Comparison of ENCODE assay signal across 7 cellular contexts in genomic region chr1:225480825-225481434, GRCh38. TPM values are rescaled to one million over a fixed set of nuclear protein-coding genes. Genes with fewer than 3 reads are reported as not detected.
A peak's percentile ranks its signal among the peaks of the same experiment; 100 is the strongest.
DNase-seq lines count a peak whose midpoint lies in the region; ATAC-seq and TF ChIP-seq lines count a peak whose summit lies in the region.

No MANE protein-coding gene starts in this region.

- no peak overlapping the region for H3K9ac ChIP-seq in mesendoderm (ENCODE audit: low read length)

- H3K4me1 ChIP-seq in RWPE2 (ENCODE audit: insufficient read depth, poor library complexity, severe bottlenecking) = no peaks in the 10 kb centered on the region
- H3K4me1 ChIP-seq in breast epithelium = no peaks in the 10 kb centered on the region
- H3K4me1 ChIP-seq in mesendoderm (ENCODE audit: control insufficient read depth, low read depth, low read length) = no peaks in the 10 kb centered on the region

- H2BK5ac ChIP-seq in mesendoderm (ENCODE audit: low read length) = no peak overlapping the region

- no peak overlapping the region for H3K18ac ChIP-seq in mesendoderm (ENCODE audit: low read length)

- no peaks in the 10 kb centered on the region for H3K27me3 ChIP-seq in RWPE2 (ENCODE audit: insufficient read depth, poor library complexity, severe bottlenecking)
- no peaks in the 10 kb centered on the region for H3K27me3 ChIP-seq in breast epithelium
- no peaks in the 10 kb centered on the region for H3K27me3 ChIP-seq in mesendoderm (ENCODE audit: insufficient read depth, low read length, poor library complexity)

- no peak overlapping the region for H3K4me2 ChIP-seq in mesendoderm (ENCODE audit: low read length)

- no peaks in the 10 kb centered on the region for H3K79me2 ChIP-seq in mesendoderm (ENCODE audit: control insufficient read depth, insufficient read depth, low read length)

- peak; percentile 90 for TF ChIP-seq CTCF in GM12875 (IDR thresholded peaks at IDR 0.05; ENCODE audit: borderline replicate concordance, insufficient read depth, low read depth, low read length)
- TF ChIP-seq CTCF in RWPE2 (IDR thresholded peaks at IDR 0.05; ENCODE audit: poor library complexity, severe bottlenecking) = peak; percentile 54
- TF ChIP-seq CTCF in breast epithelium (IDR thresholded peaks at IDR 0.05) = peak in 2 of 3 donors; percentile 59 to 79

- H3K4me3 ChIP-seq in GM12875 (ENCODE audit: low read depth, low read length) = no peak overlapping the region
- no peak overlapping the region for H3K4me3 ChIP-seq in RWPE2 (ENCODE audit: severe bottlenecking)
- no peak overlapping the region for H3K4me3 ChIP-seq in breast epithelium
- no peak overlapping the region for H3K4me3 ChIP-seq in mesendoderm (ENCODE audit: low read length)

- no CpG with 5 or more reads among the region's 6 CpGs for WGBS in mesendoderm (ENCODE audit: extremely low coverage, insufficient coverage, low lambda C conversion rate)

- no peaks in the 10 kb centered on the region for H3K79me1 ChIP-seq in mesendoderm (ENCODE audit: low read length)

- no peak overlapping the region for H4K8ac ChIP-seq in mesendoderm (ENCODE audit: low read depth, low read length)

- no peak overlapping the region for H2BK15ac ChIP-seq in mesendoderm (replicated peaks; ENCODE audit: low read depth)

- DNase-seq in Kasumi-1 (lab: John Stamatoyannopoulos, UW) (peak; percentile 33 to 51), RWPE2 (ENCODE audit: low spot score) (no peak), breast epithelium (ENCODE audit: low spot score in 2 of 2) (peak; percentile 43 to 69), mesendoderm (peak; percentile 73), dedifferentiated amniotic fluid mesenchymal stem cell (ENCODE audit: extremely low spot score) (no peak)

- H3K9me3 ChIP-seq in RWPE2 (ENCODE audit: severe bottlenecking) (no peaks in the 10 kb centered on the region), breast epithelium (no peaks in the 10 kb centered on the region)

- H3K36me3 ChIP-seq in RWPE2 (ENCODE audit: low read depth) = no peaks in the 10 kb centered on the region
- H3K36me3 ChIP-seq in breast epithelium = no peaks in the 10 kb centered on the region
- H3K36me3 ChIP-seq in mesendoderm (ENCODE audit: control insufficient read depth, insufficient read depth, low read length) = no peaks in the 10 kb centered on the region

- H3K56ac ChIP-seq in mesendoderm (ENCODE audit: low read length) = no peak overlapping the region

- no peak overlapping the region for H3K23ac ChIP-seq in mesendoderm (ENCODE audit: low read length)

- no peak for TF ChIP-seq POLR2A in breast epithelium (IDR thresholded peaks at IDR 0.05)

- H3K27ac ChIP-seq in RWPE2 (ENCODE audit: poor library complexity, severe bottlenecking) (no peak overlapping the region), breast epithelium (no peak overlapping the region), mesendoderm (ENCODE audit: low read depth, low read length) (no peak overlapping the region)

- H4K5ac ChIP-seq in mesendoderm (ENCODE audit: low read length) = no peak overlapping the region

- no peak overlapping the region for H3K4ac ChIP-seq in mesendoderm (ENCODE audit: low read depth, low read length)

- no peak overlapping the region for H2AK5ac ChIP-seq in mesendoderm (ENCODE audit: low read length)

- ATAC-seq in GM21825 (IDR thresholded peaks at IDR 0.05; ENCODE audit: unreplicated experiment) = peak; percentile 83
- ATAC-seq in RWPE2 (ENCODE audit: low read depth) = peak; percentile 68

- no peak overlapping the region for H2BK120ac ChIP-seq in mesendoderm (ENCODE audit: low read depth, low read length)

- intact Hi-C loops in breast epithelium (cut with DNase I; ENCODE audit: low total_unique reads) = no loop called here

RNA-seq across cellular contexts. Expression of gene LBR, which starts 53.1 kb away (rescaled TPM):
- total RNA-seq in breast epithelium = 10 to 100 TPM; 20.3 to 36.1 (median 29.6) TPM
- polyA plus RNA-seq in mesendoderm (2013, experiment 1 of 2) = 189 TPM
- polyA plus RNA-seq in mesendoderm (2013, experiment 2 of 2) = 189 TPM

Comparison
In these comparisons a context has a peak if more than half of its experiments do, and no peak if none do; other contexts are left out.
1. DNase-seq: peak in Kasumi-1 (2 of 2), breast epithelium (2 of 2) and mesendoderm (single experiment); none in RWPE2 (single experiment) and dedifferentiated amniotic fluid mesenchymal stem cell (single experiment).
2. Peak in every context shown above with its lines, with median percentiles within 50 percentile points of each other: CTCF ChIP-seq.